Comparison of ENCODE assay signal across 8 cellular contexts in genomic region chr7:50739744-50740455, GRCh38. TPM values are rescaled to one million over a fixed set of nuclear protein-coding genes. Genes with fewer than 3 reads are reported as not detected.
DNase-seq lines count a peak whose midpoint lies in the region; ATAC-seq, FAIRE-seq and TF ChIP-seq lines count a peak whose summit lies in the region.

No MANE protein-coding gene starts in this region.

- POLR2A ChIA-PET in endothelial cell of umbilical vein (lab: Charles Lee): interaction anchor here (1.3 kb wide), 1 partner anchor 9 kb away, joined by 3 read pairs; no protein-coding TSS in a partner anchor

- peak; percentile 95 to 98 for ATAC-seq in activated CD4-positive, CD25-positive, alpha-beta regulatory T cell treated with anti-CD3 and anti-CD28 coated beads, Interleukin-2, amount 50 U/mL, for 24 hours

- H3K27ac ChIP-seq in endothelial cell of umbilical vein (ENCODE audit: insufficient read depth, low read depth, low read length): peak overlapping the region; percentile 20

- CTCF ChIA-PET in endothelial cell of umbilical vein (lab: Charles Lee): interaction anchor here (1.3 to 2.8 kb wide), 4 partner anchors 9 to 81 kb away, joined by 3 to 11 read pairs (median 6); no protein-coding TSS in a partner anchor

- no TSS peak for BruUV-seq in endothelial cell of umbilical vein (replicated peaks; lab: Mats Ljungman, UMichigan)

- H3K4me3 ChIP-seq in endothelial cell of umbilical vein (replicated peaks in 1 of 3; ENCODE audit: insufficient read depth in 1 of 3, low read depth in 1 of 3, low read length in 3 of 3): no peak overlapping the region

- H3K27me3 ChIP-seq in endothelial cell of umbilical vein (ENCODE audit: control insufficient read depth in 2 of 2, insufficient read depth in 2 of 2, low read length in 2 of 2): no peaks in the 10 kb centered on the region

- H2AFZ ChIP-seq in endothelial cell of umbilical vein (ENCODE audit: low read depth, low read length): no peak overlapping the region

- peaks cover 97% of the 10 kb centered on the region for H3K79me2 ChIP-seq in endothelial cell of umbilical vein (ENCODE audit: control insufficient read depth, insufficient read depth, low read length)

- H4K20me1 ChIP-seq in endothelial cell of umbilical vein (replicated peaks; ENCODE audit: control insufficient read depth, extremely low read depth, insufficient read depth, low read length): peaks cover 19% of the 10 kb centered on the region

- TF ChIP-seq POLR2A in endothelial cell of umbilical vein (IDR thresholded peaks at IDR 0.05; ENCODE audit: low read depth, low read length): no peak

- peak overlapping the region; percentile 30 for H3K4me2 ChIP-seq in endothelial cell of umbilical vein (ENCODE audit: insufficient read depth, low read length)

- intact Hi-C loops in endothelial cell of umbilical vein (cut with micrococcal nuclease): no loop called here

- dilution Hi-C loops in endothelial cell of umbilical vein (cut with MboI; ENCODE audit: extremely low pct_ligation_motif_present, low sequenced_read_pairs): no loop called here

- TF ChIP-seq CTCF in endothelial cell of umbilical vein (IDR thresholded peaks at IDR 0.05; ENCODE audit: extremely low read depth in 1 of 2, insufficient read depth in 1 of 2, low read depth in 1 of 2, low read length in 2 of 2): no peak

- H3K36me3 ChIP-seq in endothelial cell of umbilical vein (ENCODE audit: control insufficient read depth in 2 of 2, extremely low read depth in 1 of 2, insufficient read depth in 2 of 2, low read length in 2 of 2): peaks cover 0 to 6% of the 10 kb centered on the region in 2 experiments

- H3K9ac ChIP-seq in endothelial cell of umbilical vein (replicated peaks; ENCODE audit: extremely low read depth, insufficient read depth, low read length): no peak overlapping the region

- FAIRE-seq in endothelial cell of umbilical vein (lab: Jason Lieb, UNC): peak; percentile 26

- no peaks in the 10 kb centered on the region for H3K9me1 ChIP-seq in endothelial cell of umbilical vein (replicated peaks; ENCODE audit: control insufficient read depth, extremely low read depth, insufficient read depth, low read length)

- peaks cover 13% of the 10 kb centered on the region for H3K4me1 ChIP-seq in endothelial cell of umbilical vein (ENCODE audit: control insufficient read depth, extremely low read depth, insufficient read depth, low read length)

- no peaks in the 10 kb centered on the region for H3K9me3 ChIP-seq in endothelial cell of umbilical vein (replicated peaks; ENCODE audit: control insufficient read depth, insufficient read depth, low read length)

- peak; percentile 41 to 44 for DNase-seq in activated CD8-positive, alpha-beta memory T cell treated with anti-CD3 and anti-CD28 coated beads for 1 hour (ENCODE audit: extremely low read depth in 1 of 2, low read depth in 1 of 2)
- DNase-seq in activated CD8-positive, alpha-beta memory T cell treated with anti-CD3 and anti-CD28 coated beads, Interleukin-2, amount 50 U/mL, for 48 hours: no peak
- peak; percentile 46 for DNase-seq in endothelial cell of umbilical vein (ENCODE audit: low read depth, low spot score)
- peak in 2 of 3 donors; percentile 20 to 47 for DNase-seq in stimulated activated CD4-positive, alpha-beta T cell treated with anti-CD3 and anti-CD28 coated beads, TNF-alpha, amount 100 ng/mL, for 1 hour (ENCODE audit: low read depth in 3 of 3, low spot score in 1 of 3)
- no peak for DNase-seq in cerebellum (ENCODE audit: low spot score)
- DNase-seq in hepatic stellate cell (ENCODE audit: low spot score): no peak
- no peak for DNase-seq in GF-D8 (lab: John Stamatoyannopoulos, UW)

TF ChIP-seq in endothelial cell of umbilical vein, 7 proteins besides CTCF, POLR2A, EP300 and RAD21:
- TF ChIP-seq, protein P1, sequence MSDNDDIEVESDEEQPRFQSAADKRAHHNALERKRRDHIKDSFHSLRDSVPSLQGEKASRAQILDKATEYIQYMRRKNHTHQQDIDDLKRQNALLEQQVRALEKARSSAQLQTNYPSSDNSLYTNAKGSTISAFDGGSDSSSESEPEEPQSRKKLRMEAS (IDR thresholded peaks at IDR 0.05; ENCODE audit: insufficient read depth, insufficient read length): no peak
- TF ChIP-seq MYC (IDR thresholded peaks at IDR 0.05; ENCODE audit: low read depth, low read length): no peak
- TF ChIP-seq POLR2AphosphoS5 (IDR thresholded peaks at IDR 0.05; ENCODE audit: insufficient read depth, low read depth, low read length): no peak
- TF ChIP-seq JUN (IDR thresholded peaks at IDR 0.05; ENCODE audit: borderline replicate concordance, insufficient read depth, insufficient read length, low read depth): no peak
- no peak for TF ChIP-seq FOS (IDR thresholded peaks at IDR 0.05; ENCODE audit: borderline replicate concordance, insufficient read depth, low read length)
- TF ChIP-seq EZH2 (IDR thresholded peaks at IDR 0.05; ENCODE audit: borderline replicate concordance, low read depth, low read length, severe bottlenecking): no peak
- TF ChIP-seq GATA2 (IDR thresholded peaks at IDR 0.05; ENCODE audit: insufficient read depth, insufficient read length, low read depth, low read length): no peak

RNA-seq across cellular contexts. Expression of gene GRB10, which starts 42.8 kb away (rescaled TPM):
- total RNA-seq in endothelial cell of umbilical vein: 240 and 243 TPM in 2 replicates
- polyA plus RNA-seq in endothelial cell of umbilical vein: 36.2 and 43.7 TPM in 2 replicates
- polyA plus RNA-seq in endothelial cell of umbilical vein (2011; cell fraction: cytosol; rRNA removed): 30.5 and 31.8 TPM in 2 replicates
- polyA plus RNA-seq in endothelial cell of umbilical vein (2011; cell fraction: nucleus; rRNA removed): 127 and 138 TPM in 2 replicates
- 81.9 and 101 TPM in 2 replicates for polyA plus RNA-seq in endothelial cell of umbilical vein (2012)
- 129 and 144 TPM in 2 replicates for polyA minus RNA-seq in endothelial cell of umbilical vein
- polyA minus RNA-seq in endothelial cell of umbilical vein (2011; cell fraction: cytosol; rRNA and poly(A)+ RNA removed): 19.9 TPM
- polyA minus RNA-seq in endothelial cell of umbilical vein (2011; cell fraction: nucleus; rRNA and poly(A)+ RNA removed): 265 and 279 TPM in 2 replicates
- 60.4 TPM for total RNA-seq in cerebellum

Comparison
In these comparisons a context has a peak if more than half of its experiments do, and no peak if none do; other contexts are left out.
1. DNase-seq: peak in activated CD8-positive, alpha-beta memory T cell treated with anti-CD3 and anti-CD28 coated beads for 1 hour (2 of 2), endothelial cell of umbilical vein (single experiment) and stimulated activated CD4-positive, alpha-beta T cell treated with anti-CD3 and anti-CD28 coated beads, TNF-alpha, amount 100 ng/mL, for 1 hour (2 of 3); none in activated CD8-positive, alpha-beta memory T cell treated with anti-CD3 and anti-CD28 coated beads, Interleukin-2, amount 50 U/mL, for 48 hours (single experiment), cerebellum (single experiment), hepatic stellate cell (single experiment) and GF-D8 (single experiment).